ENCODE assay signal across 13 cellular contexts in the genomic region with DNA sequence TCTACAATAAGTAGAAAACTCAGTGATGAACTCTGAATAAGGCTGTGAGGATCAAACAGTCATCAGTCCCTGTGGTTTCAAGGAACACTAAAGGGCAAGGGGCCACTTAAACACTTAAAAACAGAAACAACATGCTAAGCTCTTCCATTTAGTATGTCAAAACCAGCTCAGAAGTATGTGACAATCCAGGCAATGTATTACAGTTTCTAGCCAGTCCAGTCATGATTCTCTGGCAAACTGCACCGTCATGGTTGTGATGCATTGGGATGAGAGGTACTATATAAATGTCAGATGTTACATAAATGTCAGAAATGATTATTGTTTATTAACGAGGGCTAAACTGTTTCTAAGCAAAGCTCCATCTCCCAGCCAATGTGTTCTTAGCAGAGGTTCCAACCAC. TPM values are rescaled to one million over a fixed set of nuclear protein-coding genes. Genes with fewer than 3 reads are reported as not detected.
A peak's percentile ranks its signal among the peaks of the same experiment; 100 is the strongest.
DNase-seq lines count a peak whose midpoint lies in the region; ATAC-seq, FAIRE-seq and TF ChIP-seq lines count a peak whose summit lies in the region.
"Had no signal": no experiment of that assay in that cellular context is flagged by ENCODE, and none has a peak within 500 bp of the region (broad histone marks: within the 10 kb centered on the region; RNA-seq: fewer than 3 reads in every experiment).

No MANE protein-coding gene starts in this region.

- intact Hi-C loops in left cardiac atrium (cut with DNase I): loop anchor here in 1 of 2 donors (2.0 to 10.0 kb wide), 2 partner anchors 215 to 277 kb away; no protein-coding TSS in a partner anchor

- H3K36me3 ChIP-seq in right atrium auricular region (no peaks in the 10 kb centered on the region), bronchial epithelial cell (ENCODE audit: control insufficient read depth, insufficient read depth, low read length) (no peaks in the 10 kb centered on the region), lung (ENCODE audit: control insufficient read depth in 2 of 2, insufficient read depth in 2 of 2, low read length in 2 of 2) (no peaks in the 10 kb centered on the region)

- H3K4me1 ChIP-seq in right atrium auricular region (peaks cover 0 to 39% of the 10 kb centered on the region in 2 donors), lung (ENCODE audit: control insufficient read depth in 2 of 2, insufficient read depth in 2 of 2, low read length in 2 of 2) (peaks cover 0 to 8% of the 10 kb centered on the region in 2 donors)

- peak overlapping the region; percentile 89 to 98 for H3K27ac ChIP-seq in right atrium auricular region
- H3K27ac ChIP-seq in lung (ENCODE audit: low read depth in 1 of 2, low read length in 1 of 2): peak overlapping the region; percentile 29 to 80

- ATAC-seq in left cardiac atrium (no peak), lung (ENCODE audit: insufficient read depth, low FRiP score) (no peak)

- DNase-seq in right atrium auricular region (ENCODE audit: low spot score) (no peak), left cardiac atrium (no peak), bronchial epithelial cell (ENCODE audit: low read depth) (peak; percentile 91), lung (ENCODE audit: low spot score) (no peak), urothelium cell line (ENCODE audit: low spot score) (no peak), NCI-H748 (lab: John Stamatoyannopoulos, UW; ENCODE audit: unreplicated experiment) (no peak), NCI-H2171 treated with DMSO at 0.1 percent for 48 hours (lab: John Stamatoyannopoulos, UW) (no peak)
- DNase-seq in activated CD4-positive, CD25-positive, alpha-beta regulatory T cell treated with anti-CD3 and anti-CD28 coated beads, Interleukin-2, amount 50 U/mL, for 72 hours: no peak
- DNase-seq: activated effector memory CD4-positive, alpha-beta T cell treated with anti-CD3 and anti-CD28 coated beads, Interleukin-2, amount 50 U/mL, for 16 hours; CD4-positive, CD25-positive, alpha-beta regulatory T cell; naive B cell; NCI-H526 treated with DMSO at 0.1 percent for 48 hours had no signal

- H3K4me3 ChIP-seq in right atrium auricular region (no peak overlapping the region), bronchial epithelial cell (ENCODE audit: low read depth, low read length) (no peak overlapping the region), lung (no peak overlapping the region)

- WGBS in lung, 2 donors: 78 to 90% methylated on average over 2 of the region's 2 CpGs

- H3K9me3 ChIP-seq in right atrium auricular region: no peaks in the 10 kb centered on the region
- no peaks in the 10 kb centered on the region for H3K9me3 ChIP-seq in lung (ENCODE audit: control insufficient read depth in 2 of 2, insufficient read depth in 1 of 2, low read length in 1 of 2)

- H3K27me3 ChIP-seq in right atrium auricular region (no peaks in the 10 kb centered on the region), bronchial epithelial cell (ENCODE audit: control insufficient read depth, insufficient read depth, low read length) (no peaks in the 10 kb centered on the region), lung (ENCODE audit: control insufficient read depth, insufficient read depth) (no peaks in the 10 kb centered on the region)

- FAIRE-seq in bronchial epithelial cell (lab: Jason Lieb, UNC): no peak
- peak; percentile 55 for FAIRE-seq in urothelium cell line (lab: Jason Lieb, UNC)
- FAIRE-seq: endometrium had no signal

- TF ChIP-seq CTCF in right atrium auricular region (IDR thresholded peaks at IDR 0.05) (no peak), bronchial epithelial cell (IDR thresholded peaks at IDR 0.05; ENCODE audit: insufficient read depth, low read length, severe bottlenecking) (no peak), lung (IDR thresholded peaks at IDR 0.05; ENCODE audit: control extremely low read depth, extremely low read depth) (no peak)

RNA-seq across cellular contexts. Expression of gene CREB5, which starts 4.7 kb away (rescaled TPM):
- total RNA-seq in right atrium auricular region (10 to 100 TPM; 10.5 to 20.8 TPM), left cardiac atrium (10 to 100 TPM in 1 of 2 donors, 1 to 10 TPM in 1; 7.7 to 11.6 TPM), bronchial epithelial cell (2.1 and 7.3 TPM in 2 replicates), lung (10 to 100 TPM; 12.7 to 23.1 TPM)
- polyA plus RNA-seq in lung: 1 to 10 TPM; 2.7 to 6.6 TPM
- polyA plus RNA-seq: CD4-positive, CD25-positive, alpha-beta regulatory T cell had no signal
